In genomic region chr6:170075659-170076223, GRCh38 we compare ENCODE assay signal across 16 cellular contexts.
DNase-seq lines count a peak whose midpoint lies in the region; ATAC-seq and TF ChIP-seq lines count a peak whose summit lies in the region.
"Had no signal": no experiment of that assay in that cellular context is flagged by ENCODE, and none has a peak within 500 bp of the region (broad histone marks: within the 10 kb centered on the region; RNA-seq: fewer than 3 reads in every experiment).

No MANE protein-coding gene starts in this region.

- ATAC-seq in HG03439 (IDR thresholded peaks at IDR 0.05; ENCODE audit: unreplicated experiment) = no peak
- ATAC-seq: foreskin keratinocyte; naive thymus-derived CD8-positive, alpha-beta T cell had no signal

- no peaks in the 10 kb centered on the region for H3K9me3 ChIP-seq in ovary

- no peak for TF ChIP-seq POLR2A in ovary (IDR thresholded peaks at IDR 0.05)

- no peak overlapping the region for H3K4me3 Mint-ChIP-seq in CD14-positive monocyte
- H3K4me3 Mint-ChIP-seq: naive thymus-derived CD8-positive, alpha-beta T cell; T-helper 1 cell treated with Interleukin-12 subunit alpha and Interleukin-12 subunit beta and Interleukin-4 antibody, amounts not matched to agents 30 μg/mL and 1 μg/mL, for 36 hours had no signal

- H3K27me3 ChIP-seq in ovary = no peaks in the 10 kb centered on the region
- H3K27me3 ChIP-seq: foreskin keratinocyte had no signal

- peaks cover 0 to 9% (median 8%) of the 10 kb centered on the region in 3 donors for H3K27me3 Mint-ChIP-seq in CD14-positive monocyte (ENCODE audit: low read depth in 3 of 3)

- TF ChIP-seq EP300 in ovary (IDR thresholded peaks at IDR 0.05) = no peak

- H3K9me3 Mint-ChIP-seq in CD14-positive monocyte = peaks cover 0 to 16% (median 3%) of the 10 kb centered on the region in 7 donors

- H3K4me3 ChIP-seq in ovary = no peak overlapping the region
- H3K4me3 ChIP-seq: lung had no signal

- intact Hi-C loops in CD14-positive monocyte (cut with micrococcal nuclease) (no loop called here), ovary (cut with DNase I) (no loop called here)

- TF ChIP-seq CTCF in CD14-positive monocyte (IDR thresholded peaks at IDR 0.05) = no peak
- TF ChIP-seq CTCF in ovary (IDR thresholded peaks at IDR 0.05) = no peak

- no peaks in the 10 kb centered on the region for H3K36me3 Mint-ChIP-seq in CD14-positive monocyte

- no peak overlapping the region for H3K27ac ChIP-seq in ovary
- H3K27ac ChIP-seq: foreskin keratinocyte had no signal

- no peaks in the 10 kb centered on the region for H3K36me3 ChIP-seq in ovary

- H3K27ac Mint-ChIP-seq in CD14-positive monocyte = no peak overlapping the region
- H3K27ac Mint-ChIP-seq: IgD-negative memory B cell; naive thymus-derived CD8-positive, alpha-beta T cell; T-helper 1 cell treated with Interleukin-12 subunit alpha and Interleukin-12 subunit beta and Interleukin-4 antibody, amounts not matched to agents 30 μg/mL and 1 μg/mL, for 36 hours had no signal

- no peaks in the 10 kb centered on the region for H3K4me1 Mint-ChIP-seq in CD14-positive monocyte

- DNase-seq in CD14-positive monocyte (ENCODE audit: low spot score) (peak; percentile 34), NCI-H1105 (lab: John Stamatoyannopoulos, UW) (peak; percentile 28), islet precursor cell (peak; percentile 48), ovary (peak in 3 of 5 donors; percentile 6 to 39 (median 12)), cerebellar cortex (ENCODE audit: low spot score) (no peak), NCI-H187 treated with DMSO at 0.1 percent for 48 hours (lab: John Stamatoyannopoulos, UW) (no peak), dermis blood vessel endothelial cell (no peak)
- DNase-seq: activated gamma-delta T cell; anterior cingulate cortex; foreskin keratinocyte; stimulated activated CD4-positive, alpha-beta T cell treated with anti-CD3 and anti-CD28 coated beads, Interleukin-1b, Interleukin-23, amount 100 ng/mL, for 48 hours had no signal

- WGBS in ovary, 3 donors = 40 to 50% (median 50%) methylated on average over 19 of the region's 19 CpGs

- no peaks in the 10 kb centered on the region for H3K4me1 ChIP-seq in ovary (ENCODE audit: insufficient read depth)
- H3K4me1 ChIP-seq: foreskin keratinocyte had no signal

Comparison
In these comparisons a context has a peak if more than half of its experiments do, and no peak if none do; other contexts are left out.
1. DNase-seq: peak in CD14-positive monocyte (single experiment), NCI-H1105 (single experiment), islet precursor cell (single experiment) and ovary (3 of 5); none in cerebellar cortex (single experiment), NCI-H187 treated with DMSO at 0.1 percent for 48 hours (single experiment) and dermis blood vessel endothelial cell (single experiment).